8 cellular contexts compared by ENCODE assay signal in genomic region chr6:72649032-72649984, GRCh38. TPM values are rescaled to one million over a fixed set of nuclear protein-coding genes. Genes with fewer than 3 reads are reported as not detected.
DNase-seq lines count a peak whose midpoint lies in the region; ATAC-seq and TF ChIP-seq lines count a peak whose summit lies in the region.

No MANE protein-coding gene starts in this region.

- H3K27me3 ChIP-seq in foreskin keratinocyte (no peaks in the 10 kb centered on the region), ovary (no peaks in the 10 kb centered on the region)

- H3K4me1 Mint-ChIP-seq in T-helper 17 cell: peaks cover 10% of the 10 kb centered on the region

- no peak overlapping the region for H3K4me3 Mint-ChIP-seq in T-helper 17 cell

- peak overlapping the region; percentile 16 for H3K27ac ChIP-seq in foreskin keratinocyte
- no peak overlapping the region for H3K27ac ChIP-seq in ovary

- peaks cover 2% of the 10 kb centered on the region for H3K36me3 Mint-ChIP-seq in T-helper 17 cell (ENCODE audit: low read depth)

- peaks cover 30% of the 10 kb centered on the region for H3K4me1 ChIP-seq in foreskin keratinocyte
- H3K4me1 ChIP-seq in ovary (ENCODE audit: insufficient read depth): no peaks in the 10 kb centered on the region

- intact Hi-C loops in ovary (cut with DNase I): no loop called here
- intact Hi-C loops in lower leg skin (cut with DNase I; ENCODE audit: low total_unique reads): no loop called here

- H3K36me3 ChIP-seq in ovary: no peaks in the 10 kb centered on the region

- DNase-seq in H4 (ENCODE audit: low spot score): peak; percentile 80
- DNase-seq in NCI-H226: peak; percentile 64
- peak; percentile 57 to 75 for DNase-seq in foreskin keratinocyte
- DNase-seq in effector CD4-positive, alpha-beta T cell: no peak
- no peak for DNase-seq in ovary
- DNase-seq in lower leg skin (ENCODE audit: low spot score in 2 of 2): no peak
- DNase-seq in T-helper 17 cell: no peak

- H3K4me3 ChIP-seq in ovary: no peak overlapping the region
- no peak overlapping the region for H3K4me3 ChIP-seq in lower leg skin (ENCODE audit: low read depth, poor library complexity, severe bottlenecking)

- 68 to 75% (median 74%) methylated on average over 8 of the region's 8 CpGs for WGBS in ovary, 3 donors
- WGBS in lower leg skin, 2 donors: 73 to 75% methylated on average over 8 of the region's 8 CpGs

- peak; percentile 46 for ATAC-seq in GM18508 (IDR thresholded peaks at IDR 0.05; ENCODE audit: insufficient read depth, unreplicated experiment)
- ATAC-seq in foreskin keratinocyte: peak; percentile 72
- no peak for ATAC-seq in T-helper 17 cell

- TF ChIP-seq EP300 in ovary (IDR thresholded peaks at IDR 0.05): no peak

- H3K27ac Mint-ChIP-seq in T-helper 17 cell: no peak overlapping the region

- TF ChIP-seq POLR2A in ovary (IDR thresholded peaks at IDR 0.05): no peak
- no peak for TF ChIP-seq POLR2A in lower leg skin (IDR thresholded peaks at IDR 0.05)

- peaks cover 5% of the 10 kb centered on the region for H3K27me3 Mint-ChIP-seq in T-helper 17 cell

- H3K9me3 ChIP-seq in ovary (no peaks in the 10 kb centered on the region), T-helper 17 cell (ENCODE audit: control insufficient read depth, low read length, poor library complexity, severe bottlenecking) (no peaks in the 10 kb centered on the region)

- TF ChIP-seq CTCF in foreskin keratinocyte (conservative IDR thresholded peaks at IDR 0.05) (no peak), ovary (IDR thresholded peaks at IDR 0.05) (no peak), lower leg skin (IDR thresholded peaks at IDR 0.05) (no peak)

RNA-seq across cellular contexts. Expression of gene KCNQ5, which starts 27.4 kb away (rescaled TPM):
- 1.4 and 2.1 TPM in 2 replicates for total RNA-seq in H4 (2014; rRNA removed; shearing (Covaris generic))
- total RNA-seq in foreskin keratinocyte: 4.9 and 6.4 TPM in 2 replicates
- 1.3 and 2.1 TPM in 2 replicates for polyA plus RNA-seq in foreskin keratinocyte
- total RNA-seq in ovary: under 1 TPM in 5 of 7 donors, not detected in 2; 0.07 to 0.80 (median 0.20) TPM
- polyA plus RNA-seq in ovary: under 1 TPM; 0.02 to 0.12 TPM
- total RNA-seq in lower leg skin: under 1 TPM; 0.52 to 0.97 (median 0.59) TPM
- total RNA-seq in T-helper 17 cell: 1 to 10 TPM; 1.5 to 3.3 TPM

Comparison
In these comparisons a context has a peak if more than half of its experiments do, and no peak if none do; other contexts are left out.
1. DNase-seq: peak in H4 (single experiment), NCI-H226 (single experiment) and foreskin keratinocyte (2 of 2); none in effector CD4-positive, alpha-beta T cell (single experiment), ovary (0 of 5), lower leg skin (0 of 2) and T-helper 17 cell (0 of 3).